13 cellular contexts compared by ENCODE assay signal in the genomic region with DNA sequence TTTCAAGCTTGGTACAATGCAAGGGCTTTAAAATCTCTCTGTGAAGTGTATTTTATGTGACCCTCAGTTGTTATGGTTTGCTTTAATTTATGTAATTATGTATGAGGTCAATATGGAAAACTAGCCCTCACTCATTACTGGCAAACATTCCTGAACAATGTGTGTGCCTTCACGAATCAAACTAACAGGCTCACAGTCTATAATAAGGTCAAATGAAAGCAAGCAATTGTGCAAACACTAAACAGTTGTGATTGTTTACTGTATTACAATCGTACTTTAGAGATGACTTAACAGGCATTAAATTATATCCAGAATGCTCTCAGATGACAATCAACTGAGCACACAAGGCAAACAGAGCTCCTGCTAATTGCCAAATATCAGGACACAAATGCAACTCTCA. TPM values are rescaled to one million over a fixed set of nuclear protein-coding genes. Genes with fewer than 3 reads are reported as not detected.
DNase-seq lines count a peak whose midpoint lies in the region; ATAC-seq and TF ChIP-seq lines count a peak whose summit lies in the region.
"Had no signal": no experiment of that assay in that cellular context is flagged by ENCODE, and none has a peak within 500 bp of the region (broad histone marks: within the 10 kb centered on the region; RNA-seq: fewer than 3 reads in every experiment).

No MANE protein-coding gene starts in this region.

- H2BK20ac ChIP-seq in IMR-90 (ENCODE audit: low read depth, low read length): no peak overlapping the region

- CTCF ChIA-PET in IMR-90 (lab: Yijun Ruan, JAX): interaction anchor here (0.5 to 0.9 kb wide), 2 partner anchors 16 to 57 kb away, joined by 3 to 4 read pairs; no protein-coding TSS in a partner anchor
- CTCF ChIA-PET in mammary epithelial cell (lab: Charles Lee; ENCODE audit: low non-redundant PET): no interaction called here
- CTCF ChIA-PET in activated CD4-positive, alpha-beta memory T cell treated with anti-CD3 and anti-CD28 coated beads for 36 hours (lab: Charles Lee): no interaction called here

- no peak overlapping the region for H3K4me3 Mint-ChIP-seq in activated CD4-positive, alpha-beta memory T cell treated with anti-CD3 and anti-CD28 coated beads for 36 hours
- H3K4me3 Mint-ChIP-seq: activated naive CD4-positive, alpha-beta T cell treated with anti-CD3 and anti-CD28 coated beads, Interleukin-2, amount 50 U/mL, for 24 hours had no signal

- H3K18ac ChIP-seq in IMR-90 (ENCODE audit: low read depth, low read length): no peak overlapping the region

- no peaks in the 10 kb centered on the region for H3K4me1 Mint-ChIP-seq in activated CD4-positive, alpha-beta memory T cell treated with anti-CD3 and anti-CD28 coated beads for 36 hours (ENCODE audit: low read depth)
- H3K4me1 Mint-ChIP-seq: activated naive CD4-positive, alpha-beta T cell treated with anti-CD3 and anti-CD28 coated beads, Interleukin-2, amount 50 U/mL, for 24 hours had no signal

- H3K9me3 ChIP-seq in IMR-90 (ENCODE audit: control insufficient read depth, insufficient read depth, low read length) (no peaks in the 10 kb centered on the region), mammary epithelial cell (replicated peaks; ENCODE audit: insufficient read depth, low read length) (no peaks in the 10 kb centered on the region), mesodermal cell (ENCODE audit: control insufficient read depth, low read length) (no peaks in the 10 kb centered on the region)

- H4K8ac ChIP-seq in IMR-90 (ENCODE audit: low read depth in 2 of 2, low read length in 2 of 2): no peak overlapping the region

- H3K4me3 ChIP-seq in IMR-90 (ENCODE audit: insufficient read depth, low read depth, low read length) (no peak overlapping the region), mammary epithelial cell (replicated peaks in 1 of 3; ENCODE audit: insufficient read depth in 1 of 3, low read depth in 2 of 3, low read length in 3 of 3) (no peak overlapping the region), mesodermal cell (ENCODE audit: extremely low read depth, insufficient read depth, low read length, poor library complexity, severe bottlenecking) (no peak overlapping the region)

- no peak overlapping the region for H2AK9ac ChIP-seq in IMR-90 (replicated peaks; ENCODE audit: low read depth, low read length, poor library complexity)

- peak overlapping the region; percentile 27; the same call in 1 of the 2 replicates for H3K4me2 ChIP-seq in IMR-90 (ENCODE audit: low read depth, low read length)
- no peak overlapping the region for H3K4me2 ChIP-seq in mammary epithelial cell (ENCODE audit: insufficient read depth, low read depth, low read length)

- H3K27me3 ChIP-seq in IMR-90 (ENCODE audit: control insufficient read depth, insufficient read depth, low read length): no peaks in the 10 kb centered on the region
- H3K27me3 ChIP-seq in mammary epithelial cell (ENCODE audit: insufficient read depth, low read length): no peaks in the 10 kb centered on the region

- H2AFZ ChIP-seq in IMR-90 (replicated peaks; ENCODE audit: low read length, poor library complexity): no peak overlapping the region
- no peak overlapping the region for H2AFZ ChIP-seq in mammary epithelial cell (ENCODE audit: low read depth, low read length)

- TF ChIP-seq RAD21 in IMR-90 (IDR thresholded peaks at IDR 0.05; ENCODE audit: low read length): no peak

- WGBS in IMR-90 (ENCODE audit: extremely low coverage in 2 of 2, insufficient read length in 1 of 2), 2 experiments: no CpG with 5 or more reads among the region's 2 CpGs
- whole genome bisulfite sequencing in mammary epithelial cell (ENCODE audit: low coverage, missing lambda C conversion rate): 36% methylated on average over 2 of the region's 2 CpGs
- WGBS in mesodermal cell (ENCODE audit: insufficient coverage in 2 of 2), 2 experiments: 100% methylated on average over 1 of the region's 2 CpGs

- H3K9me3 Mint-ChIP-seq in activated CD4-positive, alpha-beta memory T cell treated with anti-CD3 and anti-CD28 coated beads for 36 hours: no peaks in the 10 kb centered on the region
- H3K9me3 Mint-ChIP-seq: activated naive CD4-positive, alpha-beta T cell treated with anti-CD3 and anti-CD28 coated beads, Interleukin-2, amount 50 U/mL, for 24 hours had no signal

- dilution Hi-C loops in IMR-90 (cut with HindIII; ENCODE audit: low sequenced_read_pairs, unreplicated experiment): no loop called here
- dilution Hi-C loops in mammary epithelial cell (cut with HindIII; ENCODE audit: low sequenced_read_pairs): no loop called here

- no peaks in the 10 kb centered on the region for H3K27me3 Mint-ChIP-seq in activated CD4-positive, alpha-beta memory T cell treated with anti-CD3 and anti-CD28 coated beads for 36 hours
- H3K27me3 Mint-ChIP-seq: activated naive CD4-positive, alpha-beta T cell treated with anti-CD3 and anti-CD28 coated beads, Interleukin-2, amount 50 U/mL, for 24 hours had no signal

- in situ Hi-C loops in IMR-90 (cut with MboI; ENCODE audit: low sequenced_read_pairs): no loop called here
- in situ Hi-C loops in mammary epithelial cell (cut with MboI; ENCODE audit: low sequenced_read_pairs in 2 of 2): loop anchor here in 1 of 2 donors (10.0 kb wide), 1 partner anchor 135 kb away; no protein-coding TSS in a partner anchor

- peaks cover 46% of the 10 kb centered on the region; the same call in 1 of the 2 replicates for H4K20me1 ChIP-seq in IMR-90 (ENCODE audit: insufficient read depth, low read length)
- no peaks in the 10 kb centered on the region for H4K20me1 ChIP-seq in mammary epithelial cell (ENCODE audit: insufficient read depth, low read length)

- H3K14ac ChIP-seq in IMR-90 (replicated peaks; ENCODE audit: low read depth, low read length): no peak overlapping the region

- no peak overlapping the region for H4K91ac ChIP-seq in IMR-90 (ENCODE audit: insufficient read depth, low read depth, low read length)

- H2BK120ac ChIP-seq in IMR-90 (ENCODE audit: low read depth, low read length): no peak overlapping the region

- peak; percentile 55 for ATAC-seq in IMR-90 (ENCODE audit: low read depth)
- no peak for ATAC-seq in GM21423 (IDR thresholded peaks at IDR 0.05; ENCODE audit: unreplicated experiment)
- ATAC-seq in HG03039 (IDR thresholded peaks at IDR 0.05; ENCODE audit: unreplicated experiment): no peak

- H3K4me1 ChIP-seq in IMR-90 (ENCODE audit: control insufficient read depth, insufficient read depth, low read length) (peaks cover 20% of the 10 kb centered on the region), mammary epithelial cell (ENCODE audit: insufficient read depth, low read length) (peaks cover 5% of the 10 kb centered on the region), mesodermal cell (ENCODE audit: control insufficient read depth, insufficient read depth, low read length, poor library complexity, severe bottlenecking) (peaks cover 13% of the 10 kb centered on the region)

- H3K9me1 ChIP-seq in IMR-90 (ENCODE audit: insufficient read depth, low read length): peaks cover 12% of the 10 kb centered on the region

- H3K56ac ChIP-seq in IMR-90 (ENCODE audit: extremely low read depth, insufficient read depth, low read length): no peak overlapping the region

- POLR2A ChIA-PET in IMR-90 (lab: Charles Lee; ENCODE audit: unreplicated experiment): no interaction called here
- POLR2A ChIA-PET in activated CD4-positive, alpha-beta memory T cell treated with anti-CD3 and anti-CD28 coated beads for 36 hours (lab: Charles Lee): no interaction called here

- H3K4ac ChIP-seq in IMR-90 (ENCODE audit: low read depth, low read length): no peak overlapping the region

- H3K23ac ChIP-seq in IMR-90 (ENCODE audit: low read depth, low read length): no peak overlapping the region

- H3K36me3 Mint-ChIP-seq in activated CD4-positive, alpha-beta memory T cell treated with anti-CD3 and anti-CD28 coated beads for 36 hours: no peaks in the 10 kb centered on the region
- H3K36me3 Mint-ChIP-seq: activated naive CD4-positive, alpha-beta T cell treated with anti-CD3 and anti-CD28 coated beads, Interleukin-2, amount 50 U/mL, for 24 hours had no signal

- H2BK5ac ChIP-seq in IMR-90 (ENCODE audit: low read depth, low read length, poor library complexity, severe bottlenecking): peak overlapping the region; percentile 79

- H3K9ac ChIP-seq in IMR-90 (ENCODE audit: low read depth, low read length) (no peak overlapping the region), mammary epithelial cell (ENCODE audit: insufficient read depth, low read length) (no peak overlapping the region)

- intact Hi-C loops in IMR-90 (cut with micrococcal nuclease) (no loop called here), mammary epithelial cell (cut with micrococcal nuclease) (no loop called here)
- intact Hi-C loops in activated CD4-positive, alpha-beta memory T cell treated with anti-CD3 and anti-CD28 coated beads for 36 hours (cut with micrococcal nuclease): no loop called here

- H2BK15ac ChIP-seq in IMR-90 (ENCODE audit: low read depth, low read length): no peak overlapping the region

- peaks cover 3% of the 10 kb centered on the region for H3K36me3 ChIP-seq in IMR-90 (ENCODE audit: control insufficient read depth, insufficient read depth, low read length)
- H3K36me3 ChIP-seq in mammary epithelial cell (ENCODE audit: insufficient read depth, low read length): no peaks in the 10 kb centered on the region
- H3K36me3 ChIP-seq in mesodermal cell (ENCODE audit: control insufficient read depth, insufficient read depth, low read length): peaks cover 8% of the 10 kb centered on the region

- BruUV-seq in IMR-90 (replicated peaks; lab: Mats Ljungman, UMichigan): no TSS peak
- no TSS peak for BruUV-seq in mammary epithelial cell (replicated peaks; lab: Mats Ljungman, UMichigan)

- H2AK5ac ChIP-seq in IMR-90 (ENCODE audit: low read depth, low read length): no peak overlapping the region

- H3K79me2 ChIP-seq in mammary epithelial cell (ENCODE audit: insufficient read depth, low read length): no peaks in the 10 kb centered on the region

- H3K79me1 ChIP-seq in IMR-90 (ENCODE audit: low read depth in 1 of 2, low read length in 2 of 2): peaks cover under 1 to 40% of the 10 kb centered on the region in 2 experiments; a peak in 2 of 4 replicates

- peak; percentile 82 for DNase-seq in AG09319 (ENCODE audit: extremely low read depth, low read depth)
- DNase-seq in IMR-90: peak; percentile 65
- peak; percentile 26 for DNase-seq in mammary epithelial cell
- no peak for DNase-seq in kidney tubule cell (ENCODE audit: low spot score)
- no peak for DNase-seq in activated CD4-positive, alpha-beta memory T cell treated with anti-CD3 and anti-CD28 coated beads for 36 hours
- DNase-seq: activated CD4-positive, alpha-beta T cell treated with anti-CD3 and anti-CD28 coated beads, Interleukin-2, amount 50 U/mL, for 4 hours; kidney; NCI-H2107; posterior cingulate gyrus had no signal

- no peak overlapping the region; the same call in 1 of the 2 replicates for H3K27ac ChIP-seq in IMR-90 (ENCODE audit: insufficient read depth, low read length)
- no peak overlapping the region for H3K27ac ChIP-seq in mammary epithelial cell (ENCODE audit: insufficient read depth, low read depth, low read length)
- peak overlapping the region; percentile 20 for H3K27ac ChIP-seq in mesodermal cell (ENCODE audit: low read depth, low read length, severe bottlenecking)

- TF ChIP-seq CTCF in AG09319 (IDR thresholded peaks at IDR 0.05; ENCODE audit: low read depth, low read length): no peak
- TF ChIP-seq CTCF in IMR-90 (conservative IDR thresholded peaks at IDR 0.05; ENCODE audit: low read depth, low read length): no peak
- no peak for TF ChIP-seq CTCF in mammary epithelial cell (conservative IDR thresholded peaks at IDR 0.05 in 1 of 2, IDR thresholded peaks at IDR 0.05 in 1 of 2; ENCODE audit: extremely low read depth in 1 of 2, insufficient read depth in 1 of 2, low read depth in 1 of 2, low read length in 2 of 2)

- TF ChIP-seq POLR2A in IMR-90 (IDR thresholded peaks at IDR 0.05; ENCODE audit: low read depth, low read length): no peak

- no peak overlapping the region for H3K27ac Mint-ChIP-seq in activated CD4-positive, alpha-beta memory T cell treated with anti-CD3 and anti-CD28 coated beads for 36 hours
- H3K27ac Mint-ChIP-seq: activated naive CD4-positive, alpha-beta T cell treated with anti-CD3 and anti-CD28 coated beads, Interleukin-2, amount 50 U/mL, for 24 hours had no signal

- H4K5ac ChIP-seq in IMR-90 (ENCODE audit: low read depth, low read length): no peak overlapping the region

RNA-seq across cellular contexts. Expression of a gene that starts 29.6 kb away (rescaled TPM):
- total RNA-seq in IMR-90 (2012; rRNA removed): 235 and 257 TPM in 2 replicates
- 155 and 181 TPM in 2 replicates for polyA plus RNA-seq in IMR-90 (2012; rRNA removed)
- 85.6 and 111 TPM in 2 replicates for polyA plus RNA-seq in IMR-90 (2012; cell fraction: cytosol; rRNA removed)
- polyA plus RNA-seq in IMR-90 (2012; cell fraction: nucleus; rRNA removed; ENCODE audit: low replicate concordance): 121 and 233 TPM in 2 replicates
- total RNA-seq in mammary epithelial cell: 10 to 100 TPM in 1 of 2 donors, 1 to 10 TPM in 1; 9.6 to 51.7 TPM
- polyA plus RNA-seq in mammary epithelial cell: 13.3 TPM
- polyA minus RNA-seq in mammary epithelial cell: 25.6 TPM
- polyA plus RNA-seq in mesodermal cell (2013, experiment 1 of 2): 240 TPM
- polyA plus RNA-seq in mesodermal cell (2013, experiment 2 of 2): 213 TPM
- total RNA-seq in activated CD4-positive, alpha-beta memory T cell treated with anti-CD3 and anti-CD28 coated beads for 36 hours: under 1 TPM; 0.83 to 0.85 TPM

Comparison
In these comparisons a context has a peak if more than half of its experiments do, and no peak if none do; other contexts are left out.
1. DNase-seq: peak in AG09319 (single experiment), IMR-90 (single experiment) and mammary epithelial cell (single experiment); none in kidney tubule cell (single experiment) and activated CD4-positive, alpha-beta memory T cell treated with anti-CD3 and anti-CD28 coated beads for 36 hours (single experiment).
2. RNA of a gene that starts 29.6 kb away (total RNA-seq): 235 to 257 TPM in IMR-90 and 9.6 to 51.7 TPM in mammary epithelial cell; 0.83 to 0.85 TPM in activated CD4-positive, alpha-beta memory T cell treated with anti-CD3 and anti-CD28 coated beads for 36 hours; every median in the first group is over 4 times any median in the second.